Comparison of ENCODE assay signal across 18 cellular contexts in genomic region chr17:14461131-14461530, GRCh38.
A peak's percentile ranks its signal among the peaks of the same experiment; 100 is the strongest.
DNase-seq lines count a peak whose midpoint lies in the region; ATAC-seq and TF ChIP-seq lines count a peak whose summit lies in the region.
"Had no signal": no experiment of that assay in that cellular context is flagged by ENCODE, and none has a peak within 500 bp of the region (broad histone marks: within the 10 kb centered on the region; RNA-seq: fewer than 3 reads in every experiment).

No MANE protein-coding gene starts in this region.

- H3K4ac ChIP-seq in mesendoderm (ENCODE audit: low read depth, low read length) (no peak overlapping the region), neuronal stem cell (ENCODE audit: low read length) (no peak overlapping the region)

- H3K27ac ChIP-seq in DND-41 (ENCODE audit: low read length) (peak overlapping the region; percentile 98), mesendoderm (ENCODE audit: low read depth, low read length) (no peak overlapping the region), neuronal stem cell (replicated peaks; ENCODE audit: low read length) (peak overlapping the region; percentile 27)

- H3K9me3 ChIP-seq in DND-41 (ENCODE audit: insufficient read depth, low read length, severe bottlenecking), result peaks cover 8% of the 10 kb centered on the region
- peaks cover 1 to 13% of the 10 kb centered on the region in 2 donors for H3K9me3 ChIP-seq in neuronal stem cell (replicated peaks in 1 of 2; ENCODE audit: control insufficient read depth in 2 of 2, insufficient read depth in 1 of 2, low read depth in 1 of 2, low read length in 2 of 2)

- H3K4me1 ChIP-seq in DND-41 (ENCODE audit: insufficient read depth, low read length), result peaks cover 59% of the 10 kb centered on the region
- peaks cover 6% of the 10 kb centered on the region for H3K4me1 ChIP-seq in mesendoderm (ENCODE audit: control insufficient read depth, low read depth, low read length)
- peaks cover 6 to 13% of the 10 kb centered on the region in 2 donors for H3K4me1 ChIP-seq in neuronal stem cell (ENCODE audit: control insufficient read depth in 2 of 2, insufficient read depth in 1 of 2, low read depth in 1 of 2, low read length in 2 of 2)

- no peak overlapping the region for H3K56ac ChIP-seq in mesendoderm (ENCODE audit: low read length)

- no peaks in the 10 kb centered on the region for H3K36me3 ChIP-seq in DND-41 (ENCODE audit: insufficient read depth, low read length)
- no peaks in the 10 kb centered on the region for H3K36me3 ChIP-seq in mesendoderm (ENCODE audit: control insufficient read depth, insufficient read depth, low read length)
- H3K36me3 ChIP-seq in neuronal stem cell (replicated peaks in 1 of 2; ENCODE audit: control insufficient read depth in 2 of 2, insufficient read depth in 2 of 2, low read length in 2 of 2), result no peaks in the 10 kb centered on the region

- H2BK12ac ChIP-seq in neuronal stem cell (ENCODE audit: low read length), result no peak overlapping the region

- no peaks in the 10 kb centered on the region for H4K20me1 ChIP-seq in DND-41 (ENCODE audit: insufficient read depth, low read length)

- H2BK5ac ChIP-seq in mesendoderm (ENCODE audit: low read length) (peak overlapping the region; percentile 26), neuronal stem cell (ENCODE audit: low read length) (no peak overlapping the region)

- no peak for ATAC-seq in DND-41 (ENCODE audit: insufficient read depth, low read depth)
- ATAC-seq: HCT116, K562 had no signal

- H3K23ac ChIP-seq in mesendoderm (ENCODE audit: low read length), result no peak overlapping the region
- no peak overlapping the region for H3K23ac ChIP-seq in neuronal stem cell (ENCODE audit: low read depth, low read length, poor library complexity)

- H3K4me2 ChIP-seq in DND-41 (ENCODE audit: insufficient read depth, low read length) (no peak overlapping the region), mesendoderm (ENCODE audit: low read length) (no peak overlapping the region), neuronal stem cell (ENCODE audit: insufficient read depth, low read length, poor library complexity, severe bottlenecking) (no peak overlapping the region)

- in situ Hi-C loops in ACHN (cut with HindIII; ENCODE audit: low pct_ligation_motif_present, low pct_unique_long_range_greater_than_20kb, low sequenced_read_pairs), result no loop called here

- H3K4me3 ChIP-seq in DND-41 (ENCODE audit: low read depth in 1 of 2, low read length in 2 of 2) (no peak overlapping the region), mesendoderm (ENCODE audit: low read length) (no peak overlapping the region), neuronal stem cell (ENCODE audit: low read length in 2 of 2) (no peak overlapping the region)
- H3K4me3 ChIP-seq: K562 had no signal

- H3K18ac ChIP-seq in mesendoderm (ENCODE audit: low read length) (no peak overlapping the region), neuronal stem cell (ENCODE audit: low read length) (no peak overlapping the region)

- no peak overlapping the region for H4K91ac ChIP-seq in neuronal stem cell (ENCODE audit: low read depth, low read length, poor library complexity)

- WGBS in mesendoderm (ENCODE audit: extremely low coverage, insufficient coverage, low lambda C conversion rate), result no CpG with 5 or more reads among the region's 4 CpGs
- no CpG with 5 or more reads among the region's 4 CpGs for WGBS in neuronal stem cell (ENCODE audit: extremely low coverage in 2 of 2, insufficient read length in 2 of 2, insufficient replicate concordance in 1 of 2), 2 donors

- H3K79me2 ChIP-seq in DND-41 (ENCODE audit: insufficient read depth, low read length) (no peaks in the 10 kb centered on the region), mesendoderm (ENCODE audit: control insufficient read depth, insufficient read depth, low read length) (no peaks in the 10 kb centered on the region)

- no peak overlapping the region for H4K5ac ChIP-seq in mesendoderm (ENCODE audit: low read length)

- DNase-seq in DND-41 (no peak), mesendoderm (no peak), neuronal stem cell (ENCODE audit: low spot score) (peak; percentile 14), ACHN (no peak), NCI-H2227 (lab: John Stamatoyannopoulos, UW; ENCODE audit: unreplicated experiment) (no peak), NOMO-1 treated with dmso at 0.1 percent for 144 hours (lab: John Stamatoyannopoulos, UW; ENCODE audit: unreplicated experiment) (no peak)
- DNase-seq: AML-193; Calu3; CD4-positive, alpha-beta memory T cell; DMS 273 treated with DMSO at 0.1 percent for 48 hours; DMS53; GF-D8; GOT3; H7; HFFc6; IMR-90 had no signal

- no peak overlapping the region for H3K14ac ChIP-seq in neuronal stem cell (ENCODE audit: low read length)

- H3K9ac ChIP-seq in DND-41 (ENCODE audit: low read depth, low read length) (no peak overlapping the region), mesendoderm (ENCODE audit: low read length) (no peak overlapping the region), neuronal stem cell (ENCODE audit: low read depth, low read length, poor library complexity) (no peak overlapping the region)

- 0 out of 2 replicates have a peak overlapping the region, but pooled peaks have one; percentile 46 for H2AFZ ChIP-seq in DND-41 (ENCODE audit: low read depth, low read length)
- H2AFZ ChIP-seq in neuronal stem cell (ENCODE audit: low read length), result no peak overlapping the region

- H3K27me3 ChIP-seq in DND-41 (ENCODE audit: insufficient read depth, low read length, poor library complexity) (no peaks in the 10 kb centered on the region), mesendoderm (ENCODE audit: insufficient read depth, low read length, poor library complexity) (no peaks in the 10 kb centered on the region), neuronal stem cell (ENCODE audit: control insufficient read depth in 3 of 3, insufficient read depth in 3 of 3, low read depth in 1 of 3, low read length in 3 of 3) (no peaks in the 10 kb centered on the region)

- no peak overlapping the region for H2AK5ac ChIP-seq in mesendoderm (ENCODE audit: low read length)
- no peak overlapping the region for H2AK5ac ChIP-seq in neuronal stem cell (ENCODE audit: low read depth, low read length)

- no peak for TF ChIP-seq CTCF in DND-41 (IDR thresholded peaks at IDR 0.05; ENCODE audit: borderline replicate concordance, extremely low read depth, low read length, poor library complexity, severe bottlenecking)

- H4K8ac ChIP-seq in mesendoderm (ENCODE audit: low read depth, low read length) (no peak overlapping the region), neuronal stem cell (ENCODE audit: low read depth, low read length) (no peak overlapping the region)

- no peak overlapping the region for H2BK120ac ChIP-seq in mesendoderm (ENCODE audit: low read depth, low read length)
- H2BK120ac ChIP-seq in neuronal stem cell (ENCODE audit: low read depth, low read length), result no peak overlapping the region

- no peaks in the 10 kb centered on the region for H3K79me1 ChIP-seq in mesendoderm (ENCODE audit: low read length)
- no peaks in the 10 kb centered on the region for H3K79me1 ChIP-seq in neuronal stem cell (ENCODE audit: low read depth, low read length)

- no peak overlapping the region for H2BK15ac ChIP-seq in mesendoderm (replicated peaks; ENCODE audit: low read depth)
- no peak overlapping the region for H2BK15ac ChIP-seq in neuronal stem cell (ENCODE audit: low read length)
